Comparison of ENCODE assay signal across 1 cellular context in the genomic region with DNA sequence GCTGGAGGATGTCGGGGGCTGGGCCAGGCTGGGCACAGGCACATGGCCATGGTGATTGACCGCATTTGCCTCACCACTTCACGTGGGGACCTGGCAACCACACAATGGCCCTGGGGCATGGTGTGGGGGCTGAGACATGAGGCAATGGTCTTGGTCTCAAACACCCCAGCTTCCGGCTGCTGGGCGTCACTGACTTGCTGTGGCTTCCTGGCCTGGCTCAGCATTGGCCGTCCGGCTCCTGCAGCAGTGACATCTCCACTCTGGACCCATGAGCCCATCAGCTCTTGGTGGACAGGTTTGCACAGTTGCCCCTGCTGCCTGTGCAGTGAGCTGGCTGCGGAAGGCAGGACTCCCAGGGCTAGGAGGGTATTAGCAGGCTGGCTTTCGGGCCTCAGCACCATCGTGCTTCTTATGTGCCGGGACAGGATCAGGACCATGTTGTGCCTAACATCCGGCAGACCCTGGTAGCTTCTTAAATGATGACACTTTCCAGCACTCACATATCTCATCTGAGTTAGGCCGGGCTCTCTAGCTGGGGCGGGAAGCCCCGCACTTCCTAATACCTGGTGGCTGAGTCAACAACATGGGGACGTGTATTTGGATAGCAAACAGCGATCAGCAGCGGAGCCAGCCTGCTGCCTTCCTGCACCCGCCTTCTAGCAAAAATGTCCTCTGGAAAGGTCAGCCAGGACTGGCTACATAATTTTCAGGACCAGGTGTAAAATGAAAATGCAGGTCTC.
TF ChIP-seq lines count a peak whose summit lies in the region.

No MANE protein-coding gene starts in this region.

TF ChIP-seq in IMR-90, 13 proteins besides CTCF, POLR2A, EP300 and RAD21:
- TF ChIP-seq FOS (IDR thresholded peaks at IDR 0.05; ENCODE audit: low read depth, low read length) (no peak), USF2 (IDR thresholded peaks at IDR 0.05; ENCODE audit: low read depth, low read length) (no peak), SMC3 (IDR thresholded peaks at IDR 0.05; ENCODE audit: low read depth, low read length) (no peak), NFE2L2 (IDR thresholded peaks at IDR 0.05; ENCODE audit: low read depth, low read length) (no peak), MXI1 (IDR thresholded peaks at IDR 0.05; ENCODE audit: borderline replicate concordance, low read depth, low read length) (no peak), ELK1 (IDR thresholded peaks at IDR 0.05; ENCODE audit: borderline replicate concordance, low read depth, low read length) (no peak), CEBPB (IDR thresholded peaks at IDR 0.05; ENCODE audit: low read depth, low read length) (no peak), RCOR1 (IDR thresholded peaks at IDR 0.05; ENCODE audit: insufficient replicate concordance, low read length) (no peak), MAFK (IDR thresholded peaks at IDR 0.05; ENCODE audit: low read depth, low read length) (no peak), CHD1 (IDR thresholded peaks at IDR 0.05; ENCODE audit: low read depth, low read length) (no peak), MAZ (IDR thresholded peaks at IDR 0.05; ENCODE audit: borderline replicate concordance, low read depth, low read length) (no peak), BHLHE40 (IDR thresholded peaks at IDR 0.05; ENCODE audit: low read depth, low read length) (no peak), RFX5 (IDR thresholded peaks at IDR 0.05; ENCODE audit: low read depth, low read length) (no peak)
